7 cellular contexts compared by ENCODE assay signal in genomic region chr19:18173054-18173571, GRCh38. TPM values are rescaled to one million over a fixed set of nuclear protein-coding genes. Genes with fewer than 3 reads are reported as not detected.
DNase-seq lines count a peak whose midpoint lies in the region; ATAC-seq and TF ChIP-seq lines count a peak whose summit lies in the region.

No MANE protein-coding gene starts in this region.

- no peak for DNase-seq in dorsolateral prefrontal cortex
- DNase-seq in naive thymus-derived CD4-positive, alpha-beta T cell, result no peak
- no peak for DNase-seq in DMS53 (lab: John Stamatoyannopoulos, UW)
- no peak for DNase-seq in stimulated activated CD4-positive, alpha-beta T cell treated with anti-CD3 and anti-CD28 coated beads, Interleukin-12 subunit alpha, Interleukin-12 subunit beta, amount 100 ng/mL, for 4 hours
- no peak for DNase-seq in EL

- peak overlapping the region; percentile 58; the same call in 1 of the 2 replicates for H3K9ac ChIP-seq in KMS-11

- intact Hi-C loops in dorsolateral prefrontal cortex (cut with DNase I), result no loop called here
- intact Hi-C loops in naive thymus-derived CD4-positive, alpha-beta T cell (cut with micrococcal nuclease), result loop anchor here in 1 of 2 donors (1.0 to 2.0 kb wide), 4 partner anchors 12 to 172 kb away; partner anchors contain the start of gene RAB3A

- no peaks in the 10 kb centered on the region for H3K27me3 Mint-ChIP-seq in naive thymus-derived CD4-positive, alpha-beta T cell

- TF ChIP-seq CTCF in KMS-11 (conservative IDR thresholded peaks at IDR 0.05; ENCODE audit: low read depth, low read length), result no peak
- TF ChIP-seq CTCF in dorsolateral prefrontal cortex (IDR thresholded peaks at IDR 0.05 in 54 of 56, conservative IDR thresholded peaks at IDR 0.05 in 2 of 56; ENCODE audit: low read depth in 1 of 56, partially characterized antibody in 56 of 56), result no peak

- CTCF ChIA-PET in naive thymus-derived CD4-positive, alpha-beta T cell (lab: Charles Lee), result no interaction called here

- peak overlapping the region in 8 of 9 donors; percentile 49 to 89 (median 76) for H3K27ac Mint-ChIP-seq in naive thymus-derived CD4-positive, alpha-beta T cell

- no peaks in the 10 kb centered on the region for H3K36me3 ChIP-seq in KMS-11 (ENCODE audit: insufficient read depth)
- H3K36me3 ChIP-seq in naive thymus-derived CD4-positive, alpha-beta T cell (ENCODE audit: control insufficient read depth in 2 of 3, insufficient read depth in 3 of 3, low read length in 3 of 3), result peaks cover 0 to 14% (median 0%) of the 10 kb centered on the region in 3 experiments

- no peaks in the 10 kb centered on the region for H4K20me1 ChIP-seq in KMS-11 (ENCODE audit: insufficient read depth)

- H3K36me3 Mint-ChIP-seq in naive thymus-derived CD4-positive, alpha-beta T cell, result peaks cover 0 to 22% (median 2%) of the 10 kb centered on the region in 5 donors

- H3K27me3 ChIP-seq in KMS-11 (ENCODE audit: insufficient read depth, low read depth) (no peaks in the 10 kb centered on the region), dorsolateral prefrontal cortex (no peaks in the 10 kb centered on the region)
- H3K27me3 ChIP-seq in naive thymus-derived CD4-positive, alpha-beta T cell (ENCODE audit: control insufficient read depth in 2 of 2, insufficient read depth in 2 of 2, low read length in 2 of 2), result no peaks in the 10 kb centered on the region

- no peaks in the 10 kb centered on the region for H3K9me3 ChIP-seq in naive thymus-derived CD4-positive, alpha-beta T cell (ENCODE audit: control insufficient read depth in 2 of 3, low read length in 3 of 3)

- peak overlapping the region; percentile 77 to 94 (median 89) for H3K4me3 Mint-ChIP-seq in naive thymus-derived CD4-positive, alpha-beta T cell

- H3K9me3 Mint-ChIP-seq in naive thymus-derived CD4-positive, alpha-beta T cell, result no peaks in the 10 kb centered on the region

- H3K79me2 ChIP-seq in KMS-11 (ENCODE audit: insufficient read depth, low read depth), result no peaks in the 10 kb centered on the region

- ATAC-seq in GM19397 (IDR thresholded peaks at IDR 0.05; ENCODE audit: unreplicated experiment), result peak; percentile 6
- peak; percentile 68 for ATAC-seq in naive thymus-derived CD4-positive, alpha-beta T cell

- H3K4me3 ChIP-seq in KMS-11 (IDR thresholded peaks at IDR 0.05; ENCODE audit: insufficient read depth, low read depth, low read length) (no peak overlapping the region), dorsolateral prefrontal cortex (peak overlapping the region in 54 of 59 donors; percentile 48 to 95 (median 70))
- peak overlapping the region; percentile 78 for H3K4me3 ChIP-seq in naive thymus-derived CD4-positive, alpha-beta T cell (ENCODE audit: low read length)

- peaks cover 11% of the 10 kb centered on the region for H3K4me1 ChIP-seq in KMS-11 (ENCODE audit: low read depth, poor library complexity, severe bottlenecking)
- H3K4me1 ChIP-seq in naive thymus-derived CD4-positive, alpha-beta T cell (ENCODE audit: control insufficient read depth in 2 of 2, insufficient read depth in 2 of 2, low read length in 2 of 2), result peaks cover 5 to 13% of the 10 kb centered on the region in 2 donors

- H2AFZ ChIP-seq in KMS-11 (ENCODE audit: low read depth), result peak overlapping the region; percentile 64

- H3K4me2 ChIP-seq in KMS-11, result peak overlapping the region; percentile 89

- no peak overlapping the region for H3K27ac ChIP-seq in KMS-11
- peak overlapping the region in 48 of 59 donors; percentile 10 to 86 (median 60) for H3K27ac ChIP-seq in dorsolateral prefrontal cortex
- peak overlapping the region; percentile 67 for H3K27ac ChIP-seq in naive thymus-derived CD4-positive, alpha-beta T cell (ENCODE audit: low read depth, low read length)

- peaks cover 0 to 31% (median 11%) of the 10 kb centered on the region in 7 donors for H3K4me1 Mint-ChIP-seq in naive thymus-derived CD4-positive, alpha-beta T cell

- POLR2A ChIA-PET in naive thymus-derived CD4-positive, alpha-beta T cell (lab: Charles Lee), result no interaction called here

RNA-seq across cellular contexts. Expression of gene IFI30, which starts 0.5 kb away (rescaled TPM):
- 10 to 100 TPM in 35 of 120 experiments, 1 to 10 TPM in 68, under 1 TPM in 9, not detected in 8; 0.30 to 75.4 (median 7.3) TPM for total RNA-seq in dorsolateral prefrontal cortex
- 100 to 1,000 TPM in 2 of 5 experiments, 10 to 100 TPM in 3; 51.3 to 514 (median 59.5) TPM for total RNA-seq in naive thymus-derived CD4-positive, alpha-beta T cell
- 1 to 10 TPM; 6.7 to 7.6 TPM for polyA plus RNA-seq in naive thymus-derived CD4-positive, alpha-beta T cell

RNA-seq across cellular contexts. Expression of gene MPV17L2, which starts 19.9 kb away (rescaled TPM):
- total RNA-seq in dorsolateral prefrontal cortex, result 10 to 100 TPM in 12 of 120 experiments, 1 to 10 TPM in 108; 3.8 to 12.2 (median 7.5) TPM
- 1 to 10 TPM; 4.8 to 9.4 (median 6.7) TPM for total RNA-seq in naive thymus-derived CD4-positive, alpha-beta T cell
- polyA plus RNA-seq in naive thymus-derived CD4-positive, alpha-beta T cell, result 10 to 100 TPM in 1 of 2 donors, 1 to 10 TPM in 1; 7.0 to 15.5 TPM

RNA-seq across cellular contexts. Expression of gene PIK3R2, which starts 20.1 kb away (rescaled TPM):
- 10 to 100 TPM; 32.9 to 92.3 (median 63.4) TPM for total RNA-seq in dorsolateral prefrontal cortex
- 10 to 100 TPM; 12.3 to 24.6 (median 16.4) TPM for total RNA-seq in naive thymus-derived CD4-positive, alpha-beta T cell
- polyA plus RNA-seq in naive thymus-derived CD4-positive, alpha-beta T cell, result 1 to 10 TPM; 2.2 to 5.1 TPM

RNA-seq across cellular contexts. Expression of gene RAB3A, which starts 30.7 kb away (rescaled TPM):
- total RNA-seq in dorsolateral prefrontal cortex, result 100 to 1,000 TPM; 110 to 560 (median 402) TPM
- total RNA-seq in naive thymus-derived CD4-positive, alpha-beta T cell, result 10 to 100 TPM in 2 of 5 experiments, 1 to 10 TPM in 3; 5.7 to 16.7 (median 8.8) TPM
- 1 to 10 TPM; 1.9 to 3.3 TPM for polyA plus RNA-seq in naive thymus-derived CD4-positive, alpha-beta T cell

RNA-seq across cellular contexts. Expression of gene PDE4C, which starts 53.1 kb away (rescaled TPM):
- 10 to 100 TPM in 12 of 120 experiments, 1 to 10 TPM in 107, under 1 TPM in 1; 0.81 to 14.6 (median 4.8) TPM for total RNA-seq in dorsolateral prefrontal cortex
- not detected for total RNA-seq in naive thymus-derived CD4-positive, alpha-beta T cell
- not detected for polyA plus RNA-seq in naive thymus-derived CD4-positive, alpha-beta T cell
